22 cellular contexts compared by ENCODE assay signal in the genomic region with DNA sequence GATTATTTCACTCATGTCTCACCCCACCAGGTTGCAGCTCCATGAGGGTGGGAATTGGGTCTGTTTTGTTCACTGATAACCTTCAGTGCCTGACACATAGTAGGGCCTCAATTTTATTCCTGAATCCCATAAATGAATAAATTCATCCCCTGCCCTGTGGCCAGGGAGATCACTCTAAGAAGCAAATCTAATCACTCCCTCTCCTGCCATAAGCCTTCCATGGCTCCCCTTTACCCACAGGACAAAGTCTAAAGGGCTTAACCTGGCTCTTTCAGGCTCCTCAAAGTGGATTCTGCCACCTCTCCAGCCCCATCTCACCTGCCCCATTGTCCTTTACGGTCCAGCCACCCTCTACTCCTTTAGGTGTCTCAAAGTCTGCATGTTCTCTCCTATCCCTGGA.
"Had no signal": no experiment of that assay in that cellular context is flagged by ENCODE, and none has a peak within 500 bp of the region (broad histone marks: within the 10 kb centered on the region; RNA-seq: fewer than 3 reads in every experiment).

No MANE protein-coding gene starts in this region.

- H3K4me3 ChIP-seq: lung, neural progenitor cell, prostate gland, right atrium auricular region, transverse colon had no signal

- H3K9me3 ChIP-seq: prostate gland, right atrium auricular region, transverse colon had no signal

- H3K36me3 ChIP-seq: neural progenitor cell, prostate gland, right atrium auricular region, transverse colon had no signal

- H2AFZ ChIP-seq: neural progenitor cell had no signal

- H3K27ac ChIP-seq: epithelial cell of prostate, neural progenitor cell, prostate gland, right atrium auricular region had no signal

- H3K4me1 ChIP-seq: neural progenitor cell, prostate gland had no signal

- ATAC-seq: activated CD8-positive, alpha-beta T cell treated with anti-CD3 and anti-CD28 coated beads for 36 hours; activated naive CD8-positive, alpha-beta T cell treated with anti-CD3 and anti-CD28 coated beads, Interleukin-2, amount 50 U/mL, for 24 hours; stimulated activated naive CD8-positive, alpha-beta T cell treated with anti-CD3 and anti-CD28 coated beads, Interleukin-15, Interleukin-2, amounts not matched to agents 100 U/mL and 50 U/mL, for 24 hours had no signal

- H3K4me2 ChIP-seq: neural progenitor cell had no signal

- H3K9ac ChIP-seq: neural progenitor cell had no signal

- H3K27me3 ChIP-seq: neural progenitor cell, right atrium auricular region, transverse colon had no signal

- DNase-seq: activated CD4-positive, alpha-beta T cell treated with anti-CD3 and anti-CD28 coated beads for 4 hours; activated CD8-positive, alpha-beta T cell treated with anti-CD3 and anti-CD28 coated beads for 36 hours; activated naive CD4-positive, alpha-beta T cell treated with Interleukin-2 at 50 U/mL for 16 hours; activated naive CD8-positive, alpha-beta T cell treated with anti-CD3 and anti-CD28 coated beads, Interleukin-2, amount 50 U/mL, for 24 hours; activated T-cell treated with anti-CD3 and anti-CD28 coated beads, Interleukin-2, amount 50 U/mL, for 1 hour; anterior cingulate cortex; caudate nucleus; endodermal cell; left cardiac atrium; midbrain; stimulated activated CD4-positive, alpha-beta T cell treated with anti-CD3 and anti-CD28 coated beads, Interleukin-2, amount 100 ng/mL, for 24 hours; stimulated activated naive CD8-positive, alpha-beta T cell treated with anti-CD3 and anti-CD28 coated beads, Interleukin-15, Interleukin-2, amounts not matched to agents 100 U/mL and 50 U/mL, for 24 hours; substantia nigra; SW 1271; transverse colon had no signal

- FAIRE-seq: colon, TTC549 had no signal
